13 cellular contexts compared by ENCODE assay signal in the genomic region with DNA sequence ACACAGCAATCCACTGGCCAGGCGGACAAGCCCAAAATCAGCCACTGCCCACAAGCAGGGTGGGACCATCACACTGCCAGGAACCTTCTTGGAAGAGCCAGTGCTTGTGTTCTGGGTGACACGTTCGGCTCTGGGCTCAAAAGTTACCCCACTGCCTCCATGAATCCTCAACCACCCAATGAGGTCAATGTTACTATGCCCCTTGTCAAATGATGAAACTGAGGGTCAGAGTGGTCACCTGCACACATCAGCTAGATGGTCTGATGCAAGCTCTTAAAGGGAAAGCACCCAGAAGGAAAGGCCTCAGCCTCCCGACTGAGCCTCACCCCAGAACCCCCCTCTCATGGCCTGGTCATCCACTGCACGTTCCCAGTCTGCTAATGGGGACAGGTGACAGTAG.
DNase-seq lines count a peak whose midpoint lies in the region; ATAC-seq and TF ChIP-seq lines count a peak whose summit lies in the region.
"Had no signal": no experiment of that assay in that cellular context is flagged by ENCODE, and none has a peak within 500 bp of the region (broad histone marks: within the 10 kb centered on the region; RNA-seq: fewer than 3 reads in every experiment).

No MANE protein-coding gene starts in this region.

- H3K9ac ChIP-seq in H9 (ENCODE audit: extremely low read depth, insufficient read length, low read length) (no peak overlapping the region), smooth muscle cell (ENCODE audit: low read depth) (peak overlapping the region; percentile 5)

- no peaks in the 10 kb centered on the region for H3K27me3 ChIP-seq in H9 (ENCODE audit: insufficient read depth, low read length)
- H3K27me3 ChIP-seq in right lobe of liver: no peaks in the 10 kb centered on the region
- no peaks in the 10 kb centered on the region for H3K27me3 ChIP-seq in smooth muscle cell (ENCODE audit: low read depth)
- H3K27me3 ChIP-seq: SJCRH30 had no signal

- no peak overlapping the region for H2BK20ac ChIP-seq in H9 (ENCODE audit: low read depth, low read length, poor library complexity, severe bottlenecking)

- no peaks in the 10 kb centered on the region for H3K36me3 ChIP-seq in right lobe of liver
- no peaks in the 10 kb centered on the region for H3K36me3 ChIP-seq in smooth muscle cell (ENCODE audit: low read depth)
- H3K36me3 ChIP-seq: HAP-1, SJCRH30 had no signal

- no peak overlapping the region for H3K56ac ChIP-seq in H9 (ENCODE audit: insufficient read length, low read depth, low read length)

- no CpG with 5 or more reads among the region's 5 CpGs for WGBS in H9 (ENCODE audit: extremely low coverage, insufficient read length, low lambda C conversion rate)
- WGBS in right lobe of liver (ENCODE audit: insufficient coverage, low coverage, low lambda C conversion rate, missing lambda C conversion rate): 60% methylated on average over 1 of the region's 5 CpGs
- WGBS in smooth muscle cell (ENCODE audit: low lambda C conversion rate): 91% methylated on average over 5 of the region's 5 CpGs
- 54% methylated on average over 5 of the region's 5 CpGs for WGBS in lower leg skin, 2 donors

- H3K4me1 ChIP-seq in H9 (ENCODE audit: insufficient read depth, low read length) (no peaks in the 10 kb centered on the region), right lobe of liver (peaks cover 0 to 55% (median 31%) of the 10 kb centered on the region in 4 donors), smooth muscle cell (ENCODE audit: low read depth) (peaks cover 27% of the 10 kb centered on the region)
- H3K4me1 ChIP-seq: HAP-1 had no signal

- no peaks in the 10 kb centered on the region for H3K27me3 Mint-ChIP-seq in H9 (ENCODE audit: low read depth)
- H3K27me3 Mint-ChIP-seq in brain: peaks cover 9% of the 10 kb centered on the region
- no peaks in the 10 kb centered on the region for H3K27me3 Mint-ChIP-seq in activated T-cell treated with anti-CD3 and anti-CD28 coated beads, Interleukin-2, amount 50 U/mL, for 4 hours (ENCODE audit: low read depth)

- no peak overlapping the region for H4K5ac ChIP-seq in H9 (ENCODE audit: insufficient read length, low read depth, low read length)

- no peak overlapping the region for H2BK5ac ChIP-seq in H9 (ENCODE audit: insufficient read length, low read length)

- no peak overlapping the region for H3K4me2 ChIP-seq in H9 (ENCODE audit: insufficient read depth, insufficient read length, low read length)
- no peak overlapping the region for H3K4me2 ChIP-seq in smooth muscle cell

- no peak overlapping the region for H3K23ac ChIP-seq in H9 (ENCODE audit: insufficient read length, low read depth, low read length)

- H3K36me3 Mint-ChIP-seq in H9 (ENCODE audit: insufficient read depth in 1 of 3, low read depth in 3 of 3) (peaks cover 0 to 3% (median 0%) of the 10 kb centered on the region in 3 experiments; a peak in 2 of 7 replicates), brain (no peaks in the 10 kb centered on the region)
- H3K36me3 Mint-ChIP-seq in activated T-cell treated with anti-CD3 and anti-CD28 coated beads, Interleukin-2, amount 50 U/mL, for 4 hours (ENCODE audit: insufficient read depth): no peaks in the 10 kb centered on the region

- H3K4ac ChIP-seq in H9 (ENCODE audit: low read depth, low read length): no peak overlapping the region

- no peaks in the 10 kb centered on the region for H4K20me1 ChIP-seq in H9 (ENCODE audit: control insufficient read depth, insufficient read depth, insufficient read length)
- H4K20me1 ChIP-seq in smooth muscle cell (ENCODE audit: low read depth): no peaks in the 10 kb centered on the region

- no peaks in the 10 kb centered on the region for H3K9me3 ChIP-seq in H9 (ENCODE audit: control insufficient read depth, low read depth, low read length)
- H3K9me3 ChIP-seq in right lobe of liver: no peaks in the 10 kb centered on the region
- H3K9me3 ChIP-seq in smooth muscle cell (replicated peaks; ENCODE audit: low read depth): no peaks in the 10 kb centered on the region
- H3K9me3 ChIP-seq: HAP-1, SJCRH30 had no signal

- no peak overlapping the region for H4K91ac ChIP-seq in H9 (ENCODE audit: insufficient read length, low read depth, low read length)

- peaks cover 8% of the 10 kb centered on the region for H3F3A ChIP-seq in smooth muscle cell (ENCODE audit: low read depth)

- H3K4me1 Mint-ChIP-seq in H9 (peaks cover 42% of the 10 kb centered on the region in 2 experiments), brain (peaks cover 93% of the 10 kb centered on the region)
- no peaks in the 10 kb centered on the region for H3K4me1 Mint-ChIP-seq in activated T-cell treated with anti-CD3 and anti-CD28 coated beads, Interleukin-2, amount 50 U/mL, for 4 hours (ENCODE audit: low read depth)
- H3K4me1 Mint-ChIP-seq: CD14-positive monocyte had no signal

- ATAC-seq in right lobe of liver (peak in 1 of 4 donors; percentile 3), HG02623 (IDR thresholded peaks at IDR 0.05; ENCODE audit: unreplicated experiment) (no peak)
- no peak for ATAC-seq in activated T-cell treated with anti-CD3 and anti-CD28 coated beads, Interleukin-2, amount 50 U/mL, for 4 hours

- no peak overlapping the region for H3K14ac ChIP-seq in H9 (ENCODE audit: insufficient read depth, low read length)

- TF ChIP-seq POLR2A in right lobe of liver (IDR thresholded peaks at IDR 0.05): no peak
- no peak for TF ChIP-seq POLR2A in lower leg skin (IDR thresholded peaks at IDR 0.05)

- no peaks in the 10 kb centered on the region; the same call in 1 of the 2 replicates for H3K79me2 ChIP-seq in H9 (ENCODE audit: insufficient read depth, low read length)
- peaks cover 65% of the 10 kb centered on the region for H3K79me2 ChIP-seq in smooth muscle cell (ENCODE audit: low read depth)

- H3K79me1 ChIP-seq in H9 (ENCODE audit: insufficient read depth, low read depth, low read length, poor library complexity, severe bottlenecking): no peaks in the 10 kb centered on the region

- H3K18ac ChIP-seq in H9 (ENCODE audit: insufficient read length, low read depth, low read length): no peak overlapping the region

- H4K8ac ChIP-seq in H9 (replicated peaks; ENCODE audit: insufficient read length, low read depth, low read length): no peak overlapping the region

- H2AFZ ChIP-seq in H9 (ENCODE audit: low read length) (no peak overlapping the region), smooth muscle cell (ENCODE audit: low read depth) (no peak overlapping the region)

- H3K9me3 Mint-ChIP-seq in H9 (no peaks in the 10 kb centered on the region), brain (no peaks in the 10 kb centered on the region)
- H3K9me3 Mint-ChIP-seq in activated T-cell treated with anti-CD3 and anti-CD28 coated beads, Interleukin-2, amount 50 U/mL, for 4 hours: no peaks in the 10 kb centered on the region
- H3K9me3 Mint-ChIP-seq: CD14-positive monocyte had no signal

- no peak overlapping the region for H3T11ph ChIP-seq in H9 (ENCODE audit: low read length)

- no peak overlapping the region for H3K4me3 ChIP-seq in right lobe of liver
- H3K4me3 ChIP-seq in smooth muscle cell: no peak overlapping the region
- H3K4me3 ChIP-seq in lower leg skin (ENCODE audit: low read depth, poor library complexity, severe bottlenecking): no peak overlapping the region
- H3K4me3 ChIP-seq: HAP-1, SJCRH30 had no signal

- TF ChIP-seq CTCF in H9 (conservative IDR thresholded peaks at IDR 0.05) (no peak), brain (conservative IDR thresholded peaks at IDR 0.05) (no peak), right lobe of liver (IDR thresholded peaks at IDR 0.05) (no peak), smooth muscle cell (IDR thresholded peaks at IDR 0.05; ENCODE audit: borderline replicate concordance, insufficient read depth, poor library complexity, severe bottlenecking) (no peak), lower leg skin (IDR thresholded peaks at IDR 0.05) (no peak)

- H2BK12ac ChIP-seq in H9 (ENCODE audit: insufficient read length, low read depth, low read length): no peak overlapping the region

- intact Hi-C loops in right lobe of liver (cut with DNase I): no loop called here
- intact Hi-C loops in lower leg skin (cut with DNase I; ENCODE audit: low total_unique reads): no loop called here

- H2AK5ac ChIP-seq in H9 (ENCODE audit: insufficient read length, low read length): no peak overlapping the region

- H3K27ac ChIP-seq in H9 (ENCODE audit: insufficient read length, low read depth, low read length) (no peak overlapping the region), right lobe of liver (peak overlapping the region in 2 of 3 donors; percentile 15 to 49), smooth muscle cell (ENCODE audit: low read depth) (peak overlapping the region; percentile 96)
- H3K27ac ChIP-seq: SJCRH30 had no signal

- no peaks in the 10 kb centered on the region for H3K23me2 ChIP-seq in H9 (ENCODE audit: insufficient read length, low read depth, low read length, poor library complexity, severe bottlenecking)

- H2BK120ac ChIP-seq in H9 (ENCODE audit: low read depth, low read length, poor library complexity, severe bottlenecking): no peak overlapping the region

- no peak overlapping the region for H2BK15ac ChIP-seq in H9 (ENCODE audit: low read depth, low read length)

- H3K27ac Mint-ChIP-seq in H9: peak overlapping the region in 2 of 3 experiments; percentile 77 to 82; a peak in 6 of 7 replicates
- H3K27ac Mint-ChIP-seq in brain: peak overlapping the region; percentile 59 to 93 (median 89)

- DNase-seq in H9: no peak
- no peak for DNase-seq in right lobe of liver
- DNase-seq in smooth muscle cell (lab: John Stamatoyannopoulos, UW; ENCODE audit: unreplicated experiment): no peak
- DNase-seq in activated T-cell treated with anti-CD3 and anti-CD28 coated beads, Interleukin-2, amount 50 U/mL, for 4 hours: no peak
- DNase-seq in lower leg skin (ENCODE audit: low spot score in 2 of 2): no peak
- DNase-seq: COR-L47, DMS153, NCI-H187, SJCRH30 had no signal

- H3K4me3 Mint-ChIP-seq in H9 (no peak overlapping the region), brain (no peak overlapping the region)
- H3K4me3 Mint-ChIP-seq in activated T-cell treated with anti-CD3 and anti-CD28 coated beads, Interleukin-2, amount 50 U/mL, for 4 hours: no peak overlapping the region
- H3K4me3 Mint-ChIP-seq: CD14-positive monocyte had no signal
